17 cellular contexts compared by ENCODE assay signal in the genomic region with DNA sequence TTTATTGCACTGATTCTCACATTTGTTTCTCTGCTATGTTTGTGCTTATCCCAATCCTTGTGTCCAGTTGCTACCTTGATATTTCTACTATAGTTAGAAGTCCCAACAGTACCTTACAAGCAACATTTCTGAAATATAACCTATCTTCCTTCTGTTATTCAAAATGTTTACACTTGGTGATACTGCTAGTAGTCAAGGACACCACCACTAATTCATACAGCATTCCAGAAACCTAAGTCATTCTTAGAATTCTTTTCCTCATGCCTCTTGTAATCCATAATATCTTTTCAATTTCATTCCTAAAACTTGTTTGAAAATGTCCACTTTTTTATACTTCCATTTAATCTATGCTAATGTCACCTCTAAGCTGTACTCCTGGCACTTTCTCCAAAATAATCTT.
DNase-seq lines count a peak whose midpoint lies in the region; ATAC-seq and TF ChIP-seq lines count a peak whose summit lies in the region.
"Had no signal": no experiment of that assay in that cellular context is flagged by ENCODE, and none has a peak within 500 bp of the region (broad histone marks: within the 10 kb centered on the region; RNA-seq: fewer than 3 reads in every experiment).

No MANE protein-coding gene starts in this region.

- DNase-seq in ACHN = peak; percentile 17
- peak; percentile 44 for DNase-seq in PC-3
- peak; percentile 4 for DNase-seq in iris pigment epithelial cell (ENCODE audit: low read depth)
- DNase-seq in renal cortical epithelial cell (ENCODE audit: low read depth) = peak; percentile 5
- no peak for DNase-seq in right atrium auricular region (ENCODE audit: low spot score)
- DNase-seq in immature natural killer cell = no peak
- no peak for DNase-seq in ascending aorta (ENCODE audit: low spot score in 2 of 2)
- no peak for DNase-seq in NCI-H1417 treated with DMSO at 0.1 percent for 48 hours (lab: John Stamatoyannopoulos, UW)
- DNase-seq: AML-193; Caco-2; CD8-positive, alpha-beta memory T cell; DMS53; GOT3; H9 had no signal

- in situ Hi-C loops in ACHN (cut with HindIII; ENCODE audit: low pct_ligation_motif_present, low pct_unique_long_range_greater_than_20kb, low sequenced_read_pairs) = no loop called here

- no peaks in the 10 kb centered on the region for H3K79me2 ChIP-seq in PC-3 (ENCODE audit: low read length)

- no peaks in the 10 kb centered on the region for H3K36me3 Mint-ChIP-seq in immature natural killer cell
- H3K36me3 Mint-ChIP-seq: CD8-positive, alpha-beta memory T cell had no signal

- POLR2A ChIA-PET in PC-3 (lab: Charles Lee; ENCODE audit: unreplicated experiment) = no interaction called here

- CTCF ChIA-PET in PC-3 (lab: Charles Lee) = no interaction called here

- H2AFZ ChIP-seq in PC-3 (ENCODE audit: low read length) = no peak overlapping the region

- no peaks in the 10 kb centered on the region for H3K36me3 ChIP-seq in PC-3 (ENCODE audit: low read depth, low read length)
- H3K36me3 ChIP-seq in right atrium auricular region = no peaks in the 10 kb centered on the region
- H3K36me3 ChIP-seq in ascending aorta = no peaks in the 10 kb centered on the region
- H3K36me3 ChIP-seq: BLaER1 had no signal

- no peaks in the 10 kb centered on the region for H3K9me2 ChIP-seq in PC-3 (replicated peaks; ENCODE audit: low read length)

- TF ChIP-seq CTCF in PC-3 (conservative IDR thresholded peaks at IDR 0.05; ENCODE audit: low read depth, low read length) = no peak
- TF ChIP-seq CTCF in right atrium auricular region (IDR thresholded peaks at IDR 0.05) = no peak
- TF ChIP-seq CTCF in ascending aorta (IDR thresholded peaks at IDR 0.05) = no peak

- H3K27ac ChIP-seq in PC-3 (ENCODE audit: low read length) (no peak overlapping the region), right atrium auricular region (no peak overlapping the region), ascending aorta (no peak overlapping the region)
- H3K27ac ChIP-seq: 22Rv1, BLaER1 had no signal

- ATAC-seq in PC-3 = peak; percentile 77
- ATAC-seq: GM12878 had no signal

- H3K4me3 ChIP-seq in PC-3 (ENCODE audit: low read length) = no peak overlapping the region
- H3K4me3 ChIP-seq in right atrium auricular region = no peak overlapping the region
- H3K4me3 ChIP-seq in ascending aorta = no peak overlapping the region
- H3K4me3 ChIP-seq: BLaER1, GM12878 had no signal

- no peaks in the 10 kb centered on the region for H3F3A ChIP-seq in PC-3 (ENCODE audit: low read length, unreplicated experiment)

- no peak overlapping the region for H3K4me2 ChIP-seq in PC-3 (ENCODE audit: low read length)
- H3K4me2 ChIP-seq: BLaER1 had no signal

- H3K9me3 ChIP-seq in PC-3 (ENCODE audit: low read length) = no peaks in the 10 kb centered on the region
- no peaks in the 10 kb centered on the region for H3K9me3 ChIP-seq in right atrium auricular region
- H3K9me3 ChIP-seq in ascending aorta = no peaks in the 10 kb centered on the region
- H3K9me3 ChIP-seq: BLaER1, Caco-2 had no signal

- no peaks in the 10 kb centered on the region for H4K20me1 ChIP-seq in PC-3 (ENCODE audit: low read length)
- H4K20me1 ChIP-seq: BLaER1 had no signal

- no peak overlapping the region for H3K9ac ChIP-seq in PC-3 (ENCODE audit: low read length)
- H3K9ac ChIP-seq: BLaER1 had no signal

- peaks cover 0 to 2% (median 0%) of the 10 kb centered on the region in 3 donors for H3K27me3 Mint-ChIP-seq in immature natural killer cell (ENCODE audit: low read depth in 3 of 3)
- H3K27me3 Mint-ChIP-seq: CD8-positive, alpha-beta memory T cell had no signal

- intact Hi-C loops in PC-3 (cut with micrococcal nuclease) = loop anchor here (2.0 kb wide), 1 partner anchor 264 kb away; no protein-coding TSS in a partner anchor
- intact Hi-C loops in ascending aorta (cut with DNase I) = no loop called here

- H3K9me3 Mint-ChIP-seq in immature natural killer cell = peaks cover 12 to 54% (median 20%) of the 10 kb centered on the region in 6 donors

- H3K27ac Mint-ChIP-seq in immature natural killer cell = no peak overlapping the region
- H3K27ac Mint-ChIP-seq: CD8-positive, alpha-beta memory T cell; H9 had no signal

- BruUV-seq in PC-3 (replicated peaks; lab: Mats Ljungman, UMichigan) = no TSS peak

- H3K4me3 Mint-ChIP-seq in immature natural killer cell = no peak overlapping the region
- H3K4me3 Mint-ChIP-seq: CD8-positive, alpha-beta memory T cell; H9 had no signal

- H3K4me1 ChIP-seq in PC-3 (ENCODE audit: insufficient read depth, low read length) (peaks cover 7% of the 10 kb centered on the region), right atrium auricular region (no peaks in the 10 kb centered on the region), ascending aorta (no peaks in the 10 kb centered on the region)
- H3K4me1 ChIP-seq: BLaER1, Caco-2 had no signal

- H3K27me3 ChIP-seq in PC-3 (ENCODE audit: low read length) (no peaks in the 10 kb centered on the region), right atrium auricular region (no peaks in the 10 kb centered on the region), ascending aorta (no peaks in the 10 kb centered on the region)
- H3K27me3 ChIP-seq: BLaER1 had no signal

- H3K4me1 Mint-ChIP-seq in immature natural killer cell = no peaks in the 10 kb centered on the region
- H3K4me1 Mint-ChIP-seq: CD8-positive, alpha-beta memory T cell; H9 had no signal

Comparison
In these comparisons a context has a peak if more than half of its experiments do, and no peak if none do; other contexts are left out.
1. DNase-seq: peak in ACHN (single experiment), PC-3 (single experiment), iris pigment epithelial cell (single experiment) and renal cortical epithelial cell (single experiment); none in right atrium auricular region (single experiment), immature natural killer cell (0 of 3), ascending aorta (0 of 2) and NCI-H1417 treated with DMSO at 0.1 percent for 48 hours (single experiment).